In the genomic region with DNA sequence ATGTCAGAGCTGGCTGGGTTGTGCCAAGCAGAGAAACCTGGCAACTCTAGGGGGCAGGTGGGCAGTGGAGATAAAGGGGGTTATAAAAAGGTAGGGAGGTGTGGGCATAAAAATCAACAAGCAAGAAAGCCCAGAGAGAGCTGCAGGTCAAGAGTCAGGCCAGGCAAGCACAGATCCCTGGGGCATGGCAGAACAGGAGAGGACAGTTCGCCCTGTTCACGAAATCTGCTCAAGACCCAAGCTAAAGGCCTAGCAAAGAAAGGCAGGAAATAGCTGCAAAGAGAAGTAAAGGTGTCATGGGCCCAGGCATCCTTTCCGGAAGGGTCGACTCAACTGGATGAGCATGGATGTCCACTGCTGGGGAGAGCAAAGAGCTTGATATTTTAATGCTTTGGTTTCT, we compare ENCODE assay signal across 9 cellular contexts. TPM values are rescaled to one million over a fixed set of nuclear protein-coding genes. Genes with fewer than 3 reads are reported as not detected.
DNase-seq lines count a peak whose midpoint lies in the region; ATAC-seq and TF ChIP-seq lines count a peak whose summit lies in the region.
"Had no signal": no experiment of that assay in that cellular context is flagged by ENCODE, and none has a peak within 500 bp of the region (broad histone marks: within the 10 kb centered on the region; RNA-seq: fewer than 3 reads in every experiment).

No MANE protein-coding gene starts in this region.

- peak overlapping the region; percentile 76 for H3K4me3 ChIP-seq in BJ (ENCODE audit: low read depth, low read length)
- no peak overlapping the region for H3K4me3 ChIP-seq in effector memory CD4-positive, alpha-beta T cell (ENCODE audit: insufficient read depth, low read depth, low read length, poor library complexity, severe bottlenecking)
- peak overlapping the region; percentile 81 for H3K4me3 ChIP-seq in neuron (ENCODE audit: low read length)

- H3K36me3 ChIP-seq in BJ (ENCODE audit: control insufficient read depth, insufficient read depth, low read length) (no peaks in the 10 kb centered on the region), neuron (ENCODE audit: insufficient read depth, low read length) (no peaks in the 10 kb centered on the region)
- H3K36me3 ChIP-seq in effector memory CD4-positive, alpha-beta T cell (ENCODE audit: control insufficient read depth, insufficient read depth, low read length): no peaks in the 10 kb centered on the region

- POLR2A ChIA-PET in BJ (lab: Charles Lee): interaction anchor here (0.6 to 0.7 kb wide), 2 partner anchors 134 to 183 kb away, joined by 3 to 7 read pairs; no protein-coding TSS in a partner anchor

- ATAC-seq in HG02970 (IDR thresholded peaks at IDR 0.05; ENCODE audit: low FRiP score, unreplicated experiment): no peak
- ATAC-seq in HG03045 (IDR thresholded peaks at IDR 0.05; ENCODE audit: unreplicated experiment): no peak
- ATAC-seq: esophagus mucosa had no signal

- H3K27me3 ChIP-seq in BJ (ENCODE audit: control insufficient read depth, insufficient read depth, low read length) (no peaks in the 10 kb centered on the region), neuron (ENCODE audit: insufficient read depth, low read length) (no peaks in the 10 kb centered on the region)
- no peaks in the 10 kb centered on the region for H3K27me3 ChIP-seq in effector memory CD4-positive, alpha-beta T cell (replicated peaks; ENCODE audit: control insufficient read depth, insufficient read depth, low read length, poor library complexity, severe bottlenecking)

- no peaks in the 10 kb centered on the region for H3K9me3 ChIP-seq in effector memory CD4-positive, alpha-beta T cell (ENCODE audit: control insufficient read depth, low read length)
- H3K9me3 ChIP-seq in neuron (ENCODE audit: low read length): peaks cover 3% of the 10 kb centered on the region

- CTCF ChIA-PET in BJ (lab: Yijun Ruan, JAX): interaction anchor here (0.7 to 4.3 kb wide), 6 partner anchors 14 to 134 kb away, joined by 3 to 32 read pairs (median 6); no protein-coding TSS in a partner anchor

- peak overlapping the region; percentile 82 for H3K27ac ChIP-seq in effector memory CD4-positive, alpha-beta T cell (ENCODE audit: insufficient read depth, low read length, poor library complexity, severe bottlenecking)

- H3K4me1 ChIP-seq in effector memory CD4-positive, alpha-beta T cell (ENCODE audit: control insufficient read depth, insufficient read depth, low read length, poor library complexity, severe bottlenecking): peaks cover 26% of the 10 kb centered on the region
- H3K4me1 ChIP-seq in neuron (ENCODE audit: insufficient read depth, low read length): peaks cover 43% of the 10 kb centered on the region

- no peak for DNase-seq in BJ (ENCODE audit: low read depth)
- peak; percentile 40 for DNase-seq in NAMALWA (ENCODE audit: low spot score)
- no peak for DNase-seq in effector memory CD4-positive, alpha-beta T cell
- DNase-seq in EL: no peak
- DNase-seq in posterior cingulate gyrus: no peak

- TF ChIP-seq CTCF in BJ (IDR thresholded peaks at IDR 0.05; ENCODE audit: insufficient read depth, low read depth, low read length): no peak

- H2AFZ ChIP-seq in neuron (ENCODE audit: low read depth, low read length): no peak overlapping the region

- intact Hi-C loops in posterior cingulate gyrus (cut with DNase I): loop anchor here (5.0 to 10.0 kb wide), 3 partner anchors 37 to 112 kb away; no protein-coding TSS in a partner anchor

RNA-seq across cellular contexts. Expression of a gene that starts 3.4 kb away (rescaled TPM):
- 27.4 and 45.5 TPM in 2 replicates for polyA plus RNA-seq in BJ (2011; rRNA removed)
- 58.4 and 94.0 TPM in 2 replicates for polyA minus RNA-seq in BJ (2011; rRNA and poly(A)+ RNA removed)
